In the genomic region with DNA sequence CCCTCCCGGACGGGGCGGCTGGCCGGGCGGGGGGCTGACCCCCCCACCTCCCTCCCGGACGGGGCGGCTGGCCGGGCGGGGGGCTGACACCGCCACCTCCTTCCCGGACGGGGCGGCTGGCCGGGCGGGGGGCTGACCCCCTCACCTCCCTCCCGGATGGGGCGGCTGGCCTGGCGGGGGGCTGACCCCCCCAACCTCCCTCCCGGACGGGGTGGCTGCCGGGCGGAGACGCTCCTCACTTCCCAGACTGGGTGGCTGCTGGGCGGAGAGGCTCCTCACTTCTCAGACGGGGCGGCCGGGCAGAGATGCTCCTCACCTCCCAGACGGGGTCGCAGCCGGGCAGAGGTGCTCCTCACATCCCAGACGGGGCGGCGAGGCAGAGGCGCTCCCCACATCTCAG, we compare ENCODE assay signal across 1 cellular context. TPM values are rescaled to one million over a fixed set of nuclear protein-coding genes. Genes with fewer than 3 reads are reported as not detected.
"Had no signal": no experiment of that assay in that cellular context is flagged by ENCODE, and none has a peak within 500 bp of the region (broad histone marks: within the 10 kb centered on the region; RNA-seq: fewer than 3 reads in every experiment).

No MANE protein-coding gene starts in this region.

RNA-seq across cellular contexts. Expression of a gene that starts 10.1 kb away (rescaled TPM):
- total RNA-seq: ascending aorta had no signal
